Comparison of ENCODE assay signal across 14 cellular contexts in genomic region chr5:38905516-38905915, GRCh38. TPM values are rescaled to one million over a fixed set of nuclear protein-coding genes. Genes with fewer than 3 reads are reported as not detected.
"Had no signal": no experiment of that assay in that cellular context is flagged by ENCODE, and none has a peak within 500 bp of the region (broad histone marks: within the 10 kb centered on the region; RNA-seq: fewer than 3 reads in every experiment).

No MANE protein-coding gene starts in this region.

- H3K4me3 ChIP-seq: prostate gland, upper lobe of right lung had no signal

- H3K36me3 ChIP-seq: prostate gland had no signal

- H3K27ac Mint-ChIP-seq: activated CD4-positive, alpha-beta memory T cell treated with anti-CD3 and anti-CD28 coated beads, Interleukin-2, amount 10 ng/mL, durations not matched to agents 7 days and 5 days; activated naive CD8-positive, alpha-beta T cell; memory B cell; nephron had no signal

- H3K4me1 ChIP-seq: prostate gland, upper lobe of right lung had no signal

- DNase-seq: activated CD4-positive, alpha-beta memory T cell treated with anti-CD3 and anti-CD28 coated beads, Interleukin-2, amount 10 ng/mL, durations not matched to agents 7 days and 5 days; activated gamma-delta T cell; activated T-cell treated with anti-CD3 and anti-CD28 coated beads, Interleukin-2, amount 50 U/mL, for 48 hours; anterior cingulate cortex; occipital lobe; stimulated activated CD4-positive, alpha-beta T cell treated with anti-CD3 and anti-CD28 coated beads, Interleukin-12 subunit alpha, Interleukin-12 subunit beta, amount 100 ng/mL, for 4 hours; stimulated activated naive CD8-positive, alpha-beta T cell treated with anti-CD3 and anti-CD28 coated beads, Interleukin-15, Interleukin-2, amounts not matched to agents 100 U/mL and 50 U/mL, for 24 hours; T-helper 9 cell; upper lobe of right lung had no signal

- ATAC-seq: sciatic nerve; stimulated activated naive CD8-positive, alpha-beta T cell treated with anti-CD3 and anti-CD28 coated beads, Interleukin-15, Interleukin-2, amounts not matched to agents 100 U/mL and 50 U/mL, for 24 hours; upper lobe of right lung had no signal

- H3K27ac ChIP-seq: prostate gland, upper lobe of right lung had no signal

- H3K4me3 Mint-ChIP-seq: activated CD4-positive, alpha-beta memory T cell treated with anti-CD3 and anti-CD28 coated beads, Interleukin-2, amount 10 ng/mL, durations not matched to agents 7 days and 5 days; activated naive CD8-positive, alpha-beta T cell; memory B cell; nephron had no signal

- H3K9me3 ChIP-seq: prostate gland, upper lobe of right lung had no signal

- H3K27me3 ChIP-seq: upper lobe of right lung had no signal

- H3K4me1 Mint-ChIP-seq: activated CD4-positive, alpha-beta memory T cell treated with anti-CD3 and anti-CD28 coated beads, Interleukin-2, amount 10 ng/mL, durations not matched to agents 7 days and 5 days; memory B cell; nephron had no signal

RNA-seq across cellular contexts. Expression of gene OSMR, which starts 59.7 kb away (rescaled TPM):
- total RNA-seq: activated CD4-positive, alpha-beta memory T cell treated with anti-CD3 and anti-CD28 coated beads, Interleukin-2, amount 10 ng/mL, durations not matched to agents 7 days and 5 days had no signal
